Comparison of ENCODE assay signal across 20 cellular contexts in genomic region chr2:199207011-199207410, GRCh38.
"Had no signal": no experiment of that assay in that cellular context is flagged by ENCODE, and none has a peak within 500 bp of the region (broad histone marks: within the 10 kb centered on the region; RNA-seq: fewer than 3 reads in every experiment).

No MANE protein-coding gene starts in this region.

- H3K36me3 ChIP-seq: adrenal gland had no signal

- H2AFZ ChIP-seq: PC-9 had no signal

- H3K4me1 ChIP-seq: adrenal gland had no signal

- DNase-seq: activated B cell treated with CpG ODN at 0.5 μM for 24 hours; activated CD4-positive, alpha-beta memory T cell treated with anti-CD3 and anti-CD28 coated beads for 36 hours; activated CD4-positive, alpha-beta T cell treated with anti-CD3 and anti-CD28 coated beads, Interleukin-2, amount 10 ng/mL, durations not matched to agents 7 days and 5 days; activated CD8-positive, alpha-beta memory T cell treated with anti-CD3 and anti-CD28 coated beads for 24 hours; activated gamma-delta T cell treated with Interleukin-2 at 50 U/mL for 16 hours; activated naive CD4-positive, alpha-beta T cell treated with anti-CD3 and anti-CD28 coated beads, Interleukin-2, amount 10 ng/mL, durations not matched to agents 7 days and 5 days; activated naive CD8-positive, alpha-beta T cell treated with anti-CD3 and anti-CD28 coated beads for 36 hours; activated T-cell treated with anti-CD3 and anti-CD28 coated beads, Interleukin-2, amount 50 U/mL, for 72 hours; adrenal gland; anterior cingulate cortex; Karpas-422; MM.1S; NCI-H1105; NCI-H1436; NCI-H1694 treated with DMSO at 0.1 percent for 48 hours; NCI-H2029 treated with DMSO at 0.1 percent for 48 hours; PC-9; SHP77 treated with DMSO at 0.1 percent for 48 hours; T-helper 17 cell; T1000 had no signal

- H3K27ac ChIP-seq: adrenal gland, PC-9 had no signal

- H3K4me3 ChIP-seq: adrenal gland, PC-9 had no signal

- H3K9me3 ChIP-seq: adrenal gland had no signal

- H3K27me3 ChIP-seq: adrenal gland had no signal

- H3K4me2 ChIP-seq: PC-9 had no signal
